Comparison of ENCODE assay signal across 1 cellular context in the genomic region with DNA sequence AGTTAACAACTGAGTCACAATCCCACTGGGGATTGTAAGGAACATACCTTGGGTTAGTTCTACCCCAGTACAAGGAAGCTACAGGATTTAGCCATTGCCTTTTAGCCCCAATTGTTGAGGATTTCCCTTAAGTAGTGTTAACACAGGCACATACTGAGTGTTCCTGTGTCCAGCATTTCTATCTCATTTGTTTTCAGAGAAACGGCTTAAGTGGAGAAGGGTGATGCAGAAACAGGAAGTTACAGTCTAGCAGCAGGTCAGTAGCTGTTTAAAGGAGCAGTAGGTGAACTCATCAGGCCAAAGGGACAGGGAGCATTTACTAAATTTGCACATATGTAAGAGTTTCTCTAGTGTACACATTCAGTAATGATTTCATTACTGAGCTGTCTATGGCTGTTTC.
TF ChIP-seq lines count a peak whose summit lies in the region.

No MANE protein-coding gene starts in this region.

TF ChIP-seq in H1, 55 proteins besides CTCF, POLR2A, EP300 and RAD21 (continued from another document):
- TF ChIP-seq, protein P1, sequence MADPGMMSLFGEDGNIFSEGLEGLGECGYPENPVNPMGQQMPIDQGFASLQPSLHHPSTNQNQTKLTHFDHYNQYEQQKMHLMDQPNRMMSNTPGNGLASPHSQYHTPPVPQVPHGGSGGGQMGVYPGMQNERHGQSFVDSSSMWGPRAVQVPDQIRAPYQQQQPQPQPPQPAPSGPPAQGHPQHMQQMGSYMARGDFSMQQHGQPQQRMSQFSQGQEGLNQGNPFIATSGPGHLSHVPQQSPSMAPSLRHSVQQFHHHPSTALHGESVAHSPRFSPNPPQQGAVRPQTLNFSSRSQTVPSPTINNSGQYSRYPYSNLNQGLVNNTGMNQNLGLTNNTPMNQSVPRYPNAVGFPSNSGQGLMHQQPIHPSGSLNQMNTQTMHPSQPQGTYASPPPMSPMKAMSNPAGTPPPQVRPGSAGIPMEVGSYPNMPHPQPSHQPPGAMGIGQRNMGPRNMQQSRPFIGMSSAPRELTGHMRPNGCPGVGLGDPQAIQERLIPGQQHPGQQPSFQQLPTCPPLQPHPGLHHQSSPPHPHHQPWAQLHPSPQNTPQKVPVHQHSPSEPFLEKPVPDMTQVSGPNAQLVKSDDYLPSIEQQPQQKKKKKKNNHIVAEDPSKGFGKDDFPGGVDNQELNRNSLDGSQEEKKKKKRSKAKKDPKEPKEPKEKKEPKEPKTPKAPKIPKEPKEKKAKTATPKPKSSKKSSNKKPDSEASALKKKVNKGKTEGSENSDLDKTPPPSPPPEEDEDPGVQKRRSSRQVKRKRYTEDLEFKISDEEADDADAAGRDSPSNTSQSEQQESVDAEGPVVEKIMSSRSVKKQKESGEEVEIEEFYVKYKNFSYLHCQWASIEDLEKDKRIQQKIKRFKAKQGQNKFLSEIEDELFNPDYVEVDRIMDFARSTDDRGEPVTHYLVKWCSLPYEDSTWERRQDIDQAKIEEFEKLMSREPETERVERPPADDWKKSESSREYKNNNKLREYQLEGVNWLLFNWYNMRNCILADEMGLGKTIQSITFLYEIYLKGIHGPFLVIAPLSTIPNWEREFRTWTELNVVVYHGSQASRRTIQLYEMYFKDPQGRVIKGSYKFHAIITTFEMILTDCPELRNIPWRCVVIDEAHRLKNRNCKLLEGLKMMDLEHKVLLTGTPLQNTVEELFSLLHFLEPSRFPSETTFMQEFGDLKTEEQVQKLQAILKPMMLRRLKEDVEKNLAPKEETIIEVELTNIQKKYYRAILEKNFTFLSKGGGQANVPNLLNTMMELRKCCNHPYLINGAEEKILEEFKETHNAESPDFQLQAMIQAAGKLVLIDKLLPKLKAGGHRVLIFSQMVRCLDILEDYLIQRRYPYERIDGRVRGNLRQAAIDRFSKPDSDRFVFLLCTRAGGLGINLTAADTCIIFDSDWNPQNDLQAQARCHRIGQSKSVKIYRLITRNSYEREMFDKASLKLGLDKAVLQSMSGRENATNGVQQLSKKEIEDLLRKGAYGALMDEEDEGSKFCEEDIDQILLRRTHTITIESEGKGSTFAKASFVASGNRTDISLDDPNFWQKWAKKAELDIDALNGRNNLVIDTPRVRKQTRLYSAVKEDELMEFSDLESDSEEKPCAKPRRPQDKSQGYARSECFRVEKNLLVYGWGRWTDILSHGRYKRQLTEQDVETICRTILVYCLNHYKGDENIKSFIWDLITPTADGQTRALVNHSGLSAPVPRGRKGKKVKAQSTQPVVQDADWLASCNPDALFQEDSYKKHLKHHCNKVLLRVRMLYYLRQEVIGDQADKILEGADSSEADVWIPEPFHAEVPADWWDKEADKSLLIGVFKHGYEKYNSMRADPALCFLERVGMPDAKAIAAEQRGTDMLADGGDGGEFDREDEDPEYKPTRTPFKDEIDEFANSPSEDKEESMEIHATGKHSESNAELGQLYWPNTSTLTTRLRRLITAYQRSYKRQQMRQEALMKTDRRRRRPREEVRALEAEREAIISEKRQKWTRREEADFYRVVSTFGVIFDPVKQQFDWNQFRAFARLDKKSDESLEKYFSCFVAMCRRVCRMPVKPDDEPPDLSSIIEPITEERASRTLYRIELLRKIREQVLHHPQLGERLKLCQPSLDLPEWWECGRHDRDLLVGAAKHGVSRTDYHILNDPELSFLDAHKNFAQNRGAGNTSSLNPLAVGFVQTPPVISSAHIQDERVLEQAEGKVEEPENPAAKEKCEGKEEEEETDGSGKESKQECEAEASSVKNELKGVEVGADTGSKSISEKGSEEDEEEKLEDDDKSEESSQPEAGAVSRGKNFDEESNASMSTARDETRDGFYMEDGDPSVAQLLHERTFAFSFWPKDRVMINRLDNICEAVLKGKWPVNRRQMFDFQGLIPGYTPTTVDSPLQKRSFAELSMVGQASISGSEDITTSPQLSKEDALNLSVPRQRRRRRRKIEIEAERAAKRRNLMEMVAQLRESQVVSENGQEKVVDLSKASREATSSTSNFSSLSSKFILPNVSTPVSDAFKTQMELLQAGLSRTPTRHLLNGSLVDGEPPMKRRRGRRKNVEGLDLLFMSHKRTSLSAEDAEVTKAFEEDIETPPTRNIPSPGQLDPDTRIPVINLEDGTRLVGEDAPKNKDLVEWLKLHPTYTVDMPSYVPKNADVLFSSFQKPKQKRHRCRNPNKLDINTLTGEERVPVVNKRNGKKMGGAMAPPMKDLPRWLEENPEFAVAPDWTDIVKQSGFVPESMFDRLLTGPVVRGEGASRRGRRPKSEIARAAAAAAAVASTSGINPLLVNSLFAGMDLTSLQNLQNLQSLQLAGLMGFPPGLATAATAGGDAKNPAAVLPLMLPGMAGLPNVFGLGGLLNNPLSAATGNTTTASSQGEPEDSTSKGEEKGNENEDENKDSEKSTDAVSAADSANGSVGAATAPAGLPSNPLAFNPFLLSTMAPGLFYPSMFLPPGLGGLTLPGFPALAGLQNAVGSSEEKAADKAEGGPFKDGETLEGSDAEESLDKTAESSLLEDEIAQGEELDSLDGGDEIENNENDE (IDR thresholded peaks at IDR 0.05; ENCODE audit: insufficient replicate concordance, low read length), result no peak
- no peak for TF ChIP-seq HDAC6 (IDR thresholded peaks at IDR 0.05; ENCODE audit: low read depth, low read length)
- TF ChIP-seq BCL11A (IDR thresholded peaks at IDR 0.05; ENCODE audit: low read depth in 2 of 2, low read length in 2 of 2), result no peak
- no peak for TF ChIP-seq ASH2L (IDR thresholded peaks at IDR 0.05; ENCODE audit: low read length)
- TF ChIP-seq TAF7 (optimal IDR thresholded peaks at IDR 0.05; ENCODE audit: borderline replicate concordance, low read depth, low read length), result no peak
- no peak for TF ChIP-seq SIRT6 (IDR thresholded peaks at IDR 0.05; ENCODE audit: low read length)
- TF ChIP-seq SIX5 (IDR thresholded peaks at IDR 0.05; ENCODE audit: low read depth, low read length), result no peak
- no peak for TF ChIP-seq FOSL1 (IDR thresholded peaks at IDR 0.05; ENCODE audit: insufficient read depth, low read depth, low read length)
- TF ChIP-seq JUND (IDR thresholded peaks at IDR 0.05; ENCODE audit: low read length), result no peak
- no peak for TF ChIP-seq PHF8 (conservative IDR thresholded peaks at IDR 0.05; ENCODE audit: low read depth, low read length)
- TF ChIP-seq SP4 (IDR thresholded peaks at IDR 0.05; ENCODE audit: low read length), result no peak
- no peak for TF ChIP-seq BACH1 (IDR thresholded peaks at IDR 0.05; ENCODE audit: low read length)
- no peak for TF ChIP-seq TBP (IDR thresholded peaks at IDR 0.05; ENCODE audit: low read depth, low read length)
- TF ChIP-seq KDM5A (IDR thresholded peaks at IDR 0.05; ENCODE audit: low read length), result no peak
- no peak for TF ChIP-seq BRCA1 (IDR thresholded peaks at IDR 0.05; ENCODE audit: low read depth, low read length)
- TF ChIP-seq CHD1 (IDR thresholded peaks at IDR 0.05; ENCODE audit: low read depth, low read length), result no peak
